Comparison of ENCODE assay signal across 26 cellular contexts in genomic region chr2:128414351-128414750, GRCh38.
DNase-seq lines count a peak whose midpoint lies in the region; ATAC-seq and TF ChIP-seq lines count a peak whose summit lies in the region.
"Had no signal": no experiment of that assay in that cellular context is flagged by ENCODE, and none has a peak within 500 bp of the region (broad histone marks: within the 10 kb centered on the region; RNA-seq: fewer than 3 reads in every experiment).

No MANE protein-coding gene starts in this region.

- no peak overlapping the region for H2AK5ac ChIP-seq in mesendoderm (ENCODE audit: low read length)

- CTCF ChIA-PET in activated CD8-positive, alpha-beta T cell treated with anti-CD3 and anti-CD28 coated beads, Interleukin-2, amount 10 ng/mL, durations not matched to agents 7 days and 5 days (lab: Charles Lee), result no interaction called here

- no peak overlapping the region for H3K4me3 Mint-ChIP-seq in activated CD8-positive, alpha-beta T cell treated with anti-CD3 and anti-CD28 coated beads, Interleukin-2, amount 10 ng/mL, durations not matched to agents 7 days and 5 days
- H3K4me3 Mint-ChIP-seq: CD4-positive, CD25-positive, alpha-beta regulatory T cell; dendritic cell treated with granulocyte-macrophage colony-stimulating factor and Interleukin-4, amounts not matched to agents 40 ng/mL and 50 ng/mL, for 4 days; immature natural killer cell; nephron had no signal

- H2BK120ac ChIP-seq in mesendoderm (ENCODE audit: low read depth, low read length), result no peak overlapping the region

- no peak for ATAC-seq in activated CD8-positive, alpha-beta T cell treated with anti-CD3 and anti-CD28 coated beads, Interleukin-2, amount 10 ng/mL, durations not matched to agents 7 days and 5 days
- no peak for ATAC-seq in HG02884 (IDR thresholded peaks at IDR 0.05; ENCODE audit: unreplicated experiment)
- ATAC-seq: heart right ventricle, PC-3 had no signal

- no peak overlapping the region for H3K23ac ChIP-seq in mesendoderm (ENCODE audit: low read length)

- H3K4me3 ChIP-seq in BLaER1, result no peak overlapping the region
- H3K4me3 ChIP-seq in WERI-Rb-1 (ENCODE audit: low read depth, low read length), result no peak overlapping the region
- no peak overlapping the region for H3K4me3 ChIP-seq in mesendoderm (ENCODE audit: low read length)
- H3K4me3 ChIP-seq: breast epithelium, heart right ventricle, left ventricle myocardium inferior, sigmoid colon had no signal

- no CpG with 5 or more reads among the region's 3 CpGs for WGBS in mesendoderm (ENCODE audit: extremely low coverage, insufficient coverage, low lambda C conversion rate)

- H3K18ac ChIP-seq in mesendoderm (ENCODE audit: low read length), result peak overlapping the region; percentile 62

- H3K4me1 ChIP-seq in BLaER1 (peaks cover 36% of the 10 kb centered on the region), mesendoderm (ENCODE audit: control insufficient read depth, low read depth, low read length) (peaks cover 10% of the 10 kb centered on the region)
- H3K4me1 ChIP-seq: breast epithelium, heart right ventricle, left ventricle myocardium inferior, parathyroid adenoma, sigmoid colon had no signal

- H3K27me3 ChIP-seq in BLaER1 (no peaks in the 10 kb centered on the region), WERI-Rb-1 (ENCODE audit: insufficient read depth, low read depth, severe bottlenecking) (no peaks in the 10 kb centered on the region), mesendoderm (ENCODE audit: insufficient read depth, low read length, poor library complexity) (no peaks in the 10 kb centered on the region)
- H3K27me3 ChIP-seq: breast epithelium, heart right ventricle, sigmoid colon had no signal

- no peaks in the 10 kb centered on the region for H3K27me3 Mint-ChIP-seq in activated CD8-positive, alpha-beta T cell treated with anti-CD3 and anti-CD28 coated beads, Interleukin-2, amount 10 ng/mL, durations not matched to agents 7 days and 5 days (ENCODE audit: low read depth)
- H3K27me3 Mint-ChIP-seq: CD4-positive, CD25-positive, alpha-beta regulatory T cell had no signal

- H3K36me3 Mint-ChIP-seq in activated CD8-positive, alpha-beta T cell treated with anti-CD3 and anti-CD28 coated beads, Interleukin-2, amount 10 ng/mL, durations not matched to agents 7 days and 5 days (ENCODE audit: low read depth), result no peaks in the 10 kb centered on the region
- H3K36me3 Mint-ChIP-seq: CD4-positive, CD25-positive, alpha-beta regulatory T cell; immature natural killer cell had no signal

- H2BK5ac ChIP-seq in mesendoderm (ENCODE audit: low read length), result peak overlapping the region; percentile 89

- H4K5ac ChIP-seq in mesendoderm (ENCODE audit: low read length), result no peak overlapping the region

- POLR2A ChIA-PET in activated CD8-positive, alpha-beta T cell treated with anti-CD3 and anti-CD28 coated beads, Interleukin-2, amount 10 ng/mL, durations not matched to agents 7 days and 5 days (lab: Charles Lee), result no interaction called here

- peak overlapping the region; percentile 11 for H3K56ac ChIP-seq in mesendoderm (ENCODE audit: low read length)

- H3K4me2 ChIP-seq in BLaER1 (peak overlapping the region; percentile 66), mesendoderm (ENCODE audit: low read length) (no peak overlapping the region)
- H3K4me2 ChIP-seq: KMS-11 had no signal

- H3K9ac ChIP-seq in BLaER1 (no peak overlapping the region), mesendoderm (ENCODE audit: low read length) (no peak overlapping the region)
- H3K9ac ChIP-seq: KMS-11, parathyroid adenoma had no signal

- DNase-seq in GF-D8 (lab: John Stamatoyannopoulos, UW) (peak; percentile 39), WERI-Rb-1 (no peak), mesendoderm (peak; percentile 90), hepatic stellate cell (ENCODE audit: low spot score) (no peak), erythroblast (lab: John Stamatoyannopoulos, UW) (no peak)
- no peak for DNase-seq in activated CD8-positive, alpha-beta T cell treated with anti-CD3 and anti-CD28 coated beads, Interleukin-2, amount 10 ng/mL, durations not matched to agents 7 days and 5 days
- DNase-seq: activated CD4-positive, alpha-beta T cell treated with anti-CD3 and anti-CD28 coated beads, Interleukin-2, amount 50 U/mL, for 1 hour; activated naive CD4-positive, alpha-beta T cell treated with Interleukin-2 at 50 U/mL for 16 hours; amniotic stem cell; CD4-positive, CD25-positive, alpha-beta regulatory T cell; heart right ventricle; immature natural killer cell; left ventricle myocardium inferior; midbrain; MV-4-11; NCI-H187; PC-3; SHP77 treated with DMSO at 0.1 percent for 48 hours; sigmoid colon had no signal

- H3K79me2 ChIP-seq in mesendoderm (ENCODE audit: control insufficient read depth, insufficient read depth, low read length), result no peaks in the 10 kb centered on the region
- H3K79me2 ChIP-seq: parathyroid adenoma had no signal

- no peak overlapping the region for H3K27ac Mint-ChIP-seq in activated CD8-positive, alpha-beta T cell treated with anti-CD3 and anti-CD28 coated beads, Interleukin-2, amount 10 ng/mL, durations not matched to agents 7 days and 5 days
- H3K27ac Mint-ChIP-seq: CD4-positive, CD25-positive, alpha-beta regulatory T cell; dendritic cell treated with granulocyte-macrophage colony-stimulating factor and Interleukin-4, amounts not matched to agents 40 ng/mL and 50 ng/mL, for 4 days; immature natural killer cell had no signal

- H4K20me1 ChIP-seq in BLaER1, result no peaks in the 10 kb centered on the region

- H4K8ac ChIP-seq in mesendoderm (ENCODE audit: low read depth, low read length), result no peak overlapping the region

- H3K27ac ChIP-seq in BLaER1, result no peak overlapping the region
- H3K27ac ChIP-seq in WERI-Rb-1, result peak overlapping the region; percentile 80
- H3K27ac ChIP-seq in mesendoderm (ENCODE audit: low read depth, low read length), result peak overlapping the region; percentile 18
- H3K27ac ChIP-seq: breast epithelium, heart right ventricle, KMS-11, left ventricle myocardium inferior, parathyroid adenoma, sigmoid colon had no signal

- H3K4me1 Mint-ChIP-seq in activated CD8-positive, alpha-beta T cell treated with anti-CD3 and anti-CD28 coated beads, Interleukin-2, amount 10 ng/mL, durations not matched to agents 7 days and 5 days (ENCODE audit: low read depth), result no peaks in the 10 kb centered on the region
- H3K4me1 Mint-ChIP-seq: CD4-positive, CD25-positive, alpha-beta regulatory T cell; immature natural killer cell; nephron had no signal

- H3K79me1 ChIP-seq in mesendoderm (ENCODE audit: low read length), result no peaks in the 10 kb centered on the region

- no peak overlapping the region for H3K4ac ChIP-seq in mesendoderm (ENCODE audit: low read depth, low read length)

- no peak overlapping the region for H2BK15ac ChIP-seq in mesendoderm (replicated peaks; ENCODE audit: low read depth)

- no peak for TF ChIP-seq POLR2A in erythroblast (IDR thresholded peaks at IDR 0.05; ENCODE audit: low read length)

- H3K36me3 ChIP-seq in BLaER1, result no peaks in the 10 kb centered on the region
- H3K36me3 ChIP-seq in WERI-Rb-1, result no peaks in the 10 kb centered on the region
- no peaks in the 10 kb centered on the region for H3K36me3 ChIP-seq in mesendoderm (ENCODE audit: control insufficient read depth, insufficient read depth, low read length)
- H3K36me3 ChIP-seq: breast epithelium, heart right ventricle, left ventricle myocardium inferior, sigmoid colon had no signal

- no peak for TF ChIP-seq CTCF in WERI-Rb-1 (IDR thresholded peaks at IDR 0.05; ENCODE audit: low read depth, low read length)

- H3K9me3 Mint-ChIP-seq in activated CD8-positive, alpha-beta T cell treated with anti-CD3 and anti-CD28 coated beads, Interleukin-2, amount 10 ng/mL, durations not matched to agents 7 days and 5 days (ENCODE audit: insufficient read depth), result no peaks in the 10 kb centered on the region
- H3K9me3 Mint-ChIP-seq: dendritic cell treated with granulocyte-macrophage colony-stimulating factor and Interleukin-4, amounts not matched to agents 40 ng/mL and 50 ng/mL, for 4 days; immature natural killer cell had no signal

- H3K9me3 ChIP-seq in BLaER1 (peaks cover 3% of the 10 kb centered on the region), WERI-Rb-1 (ENCODE audit: severe bottlenecking) (no peaks in the 10 kb centered on the region)
- H3K9me3 ChIP-seq: sigmoid colon had no signal

Comparison
In these comparisons a context has a peak if more than half of its experiments do, and no peak if none do; other contexts are left out.
1. DNase-seq: peak in GF-D8 (single experiment) and mesendoderm (single experiment); none in WERI-Rb-1 (single experiment), hepatic stellate cell (single experiment), activated CD8-positive, alpha-beta T cell treated with anti-CD3 and anti-CD28 coated beads, Interleukin-2, amount 10 ng/mL, durations not matched to agents 7 days and 5 days (single experiment) and erythroblast (0 of 2).